ENCODE assay signal across 1 cellular context in genomic region chr16:55759983-55760664, GRCh38.
TF ChIP-seq lines count a peak whose summit lies in the region.

No MANE protein-coding gene starts in this region.

TF ChIP-seq in GM23338, 12 proteins besides CTCF, POLR2A, EP300 and RAD21 (continued from another document):
- TF ChIP-seq JUNB (IDR thresholded peaks at IDR 0.05; ENCODE audit: unreplicated experiment) = no peak
- TF ChIP-seq POLR2AphosphoS5 (IDR thresholded peaks at IDR 0.05; ENCODE audit: low read depth) = no peak
- no peak for TF ChIP-seq ZNF114 (CRISPR knock-in tag; IDR thresholded peaks at IDR 0.05)
- no peak for TF ChIP-seq ETS1 (IDR thresholded peaks at IDR 0.05)
- no peak for TF ChIP-seq REST (IDR thresholded peaks at IDR 0.05; ENCODE audit: unreplicated experiment)
- TF ChIP-seq EZH2phosphoT487 (IDR thresholded peaks at IDR 0.05; ENCODE audit: unreplicated experiment) = no peak
- no peak for TF ChIP-seq ZNF331 (CRISPR knock-in tag; IDR thresholded peaks at IDR 0.05; ENCODE audit: low read depth)
